Comparison of ENCODE assay signal across 36 cellular contexts in the genomic region with DNA sequence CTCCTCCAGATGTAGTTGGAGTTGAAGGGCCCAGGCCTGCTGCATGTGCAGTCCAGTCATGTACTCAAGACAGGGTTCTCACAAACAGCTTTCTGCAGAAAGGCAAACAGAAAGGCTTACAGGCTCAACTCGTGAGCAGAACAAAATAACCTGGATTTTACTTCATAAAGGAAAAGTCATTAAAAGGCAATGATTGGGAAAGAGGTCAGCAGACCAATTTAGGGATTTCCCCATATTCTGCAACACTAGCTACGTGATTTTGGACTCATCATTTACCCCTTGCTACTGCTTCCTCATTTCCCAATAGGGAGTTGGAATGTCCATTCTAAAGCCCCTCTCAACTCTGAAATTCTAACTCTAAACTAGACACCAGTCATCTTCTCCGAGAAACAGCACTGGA. TPM values are rescaled to one million over a fixed set of nuclear protein-coding genes. Genes with fewer than 3 reads are reported as not detected.
DNase-seq lines count a peak whose midpoint lies in the region; ATAC-seq, FAIRE-seq and TF ChIP-seq lines count a peak whose summit lies in the region.
"Had no signal": no experiment of that assay in that cellular context is flagged by ENCODE, and none has a peak within 500 bp of the region (broad histone marks: within the 10 kb centered on the region; RNA-seq: fewer than 3 reads in every experiment).

No MANE protein-coding gene starts in this region.

- no peaks in the 10 kb centered on the region for H3K27me3 ChIP-seq in liver (ENCODE audit: control insufficient read depth in 4 of 4, insufficient read depth in 4 of 4, low read length in 3 of 4)
- H3K27me3 ChIP-seq in HepG2 (ENCODE audit: control insufficient read depth in 1 of 2, insufficient read depth in 2 of 2, low read length in 2 of 2): no peaks in the 10 kb centered on the region; a peak in 1 of 5 replicates
- H3K27me3 ChIP-seq in mesenchymal stem cell (ENCODE audit: control insufficient read depth in 1 of 2, insufficient read depth in 1 of 2, low read length in 2 of 2): no peaks in the 10 kb centered on the region
- H3K27me3 ChIP-seq in left ventricle myocardium inferior (ENCODE audit: low read depth): no peaks in the 10 kb centered on the region
- H3K27me3 ChIP-seq: breast epithelium, colonic mucosa, heart left ventricle, pancreas, upper lobe of left lung had no signal

- no peak for TF ChIP-seq POLR2A in HepG2 (IDR thresholded peaks at IDR 0.05; ENCODE audit: insufficient read depth in 1 of 2, low read depth in 2 of 2, low read length in 2 of 2)

- in situ Hi-C loops in HepG2 (cut with HindIII; ENCODE audit: extremely low pct_ligation_motif_present, low pct_unique_long_range_greater_than_20kb): loop anchor here (10.0 kb wide), 2 partner anchors 204 to 304 kb away; partner anchors contain the start of gene CAPN7

- H3K9ac ChIP-seq in liver (ENCODE audit: low read depth in 1 of 2, low read length in 2 of 2): peak overlapping the region in 1 of 2 donors; percentile 54
- no peak overlapping the region for H3K9ac ChIP-seq in HepG2 (ENCODE audit: insufficient read depth, low read depth, low read length)
- H3K9ac ChIP-seq in mesenchymal stem cell (ENCODE audit: low read length): peak overlapping the region; percentile 64

- H3K36me3 ChIP-seq in liver (ENCODE audit: control insufficient read depth in 4 of 4, insufficient read depth in 3 of 4, low read depth in 1 of 4, low read length in 3 of 4): peaks cover 2 to 29% (median 16%) of the 10 kb centered on the region in 4 donors
- H3K36me3 ChIP-seq in HepG2 (replicated peaks in 1 of 2; ENCODE audit: control insufficient read depth in 1 of 2, insufficient read depth in 2 of 2, low read length in 2 of 2): peaks cover 5 to 26% of the 10 kb centered on the region in 2 experiments; a peak in 4 of 5 replicates
- H3K36me3 ChIP-seq in mesenchymal stem cell (ENCODE audit: control insufficient read depth in 1 of 2, insufficient read depth in 2 of 2, low read depth in 1 of 2, low read length in 2 of 2): peaks cover 30 to 47% of the 10 kb centered on the region in 2 experiments
- H3K36me3 ChIP-seq in left ventricle myocardium inferior: peaks cover 44% of the 10 kb centered on the region

- no peak overlapping the region for H4K8ac ChIP-seq in mesenchymal stem cell (ENCODE audit: low read length)

- DNase-seq in HepG2 (ENCODE audit: low spot score) (no peak), epithelial cell of esophagus (ENCODE audit: low read depth) (peak; percentile 12), mesenchymal stem cell (peak; percentile 23), DMS153 (lab: John Stamatoyannopoulos, UW) (no peak), left ventricle myocardium inferior (no peak), cerebellar nuclear complex (lab: John Stamatoyannopoulos, UW) (no peak), Kasumi-1 (lab: John Stamatoyannopoulos, UW) (no peak)
- DNase-seq: activated CD4-positive, CD25-positive, alpha-beta regulatory T cell treated with anti-CD3 and anti-CD28 coated beads, Interleukin-2, amount 50 U/mL, for 72 hours; activated CD8-positive, alpha-beta memory T cell treated with anti-CD3 and anti-CD28 coated beads, Interleukin-2, amount 50 U/mL, for 48 hours; activated CD8-positive, alpha-beta T cell treated with anti-CD3 and anti-CD28 coated beads for 36 hours; activated naive CD4-positive, alpha-beta T cell treated with anti-CD3 and anti-CD28 coated beads, Interleukin-2, amount 10 ng/mL, durations not matched to agents 7 days and 5 days; CD8-positive, alpha-beta memory T cell; colonic mucosa; DMS 273 treated with DMSO at 0.1 percent for 48 hours; effector CD8-positive, alpha-beta T cell; EL; heart left ventricle; NCI-H1417 treated with DMSO at 0.1 percent for 48 hours; NCI-H2029 treated with DMSO at 0.1 percent for 48 hours; NCI-H345; NCI-H69; pancreas; retina; Right ventricle myocardium superior; small intestine; stimulated activated naive B cell treated with anti-CD40 and anti-IgM and Interleukin-4, amounts not matched to agents 10 μg/mL and 1 μg/mL and 100 μg/mL, for 72 hours; T-helper 2 cell; upper lobe of left lung had no signal

- intact Hi-C loops in HepG2 (cut with micrococcal nuclease; ENCODE audit: unreplicated experiment): loop anchor here (5.0 to 10.0 kb wide), 2 partner anchors 204 to 302 kb away; partner anchors contain the start of gene CAPN7
- intact Hi-C loops in left ventricle myocardium inferior (cut with micrococcal nuclease): loop anchor here (10.0 kb wide), 1 partner anchor 204 kb away; the partner anchor contains the start of gene CAPN7

- no peak overlapping the region for H3K23ac ChIP-seq in mesenchymal stem cell (ENCODE audit: low read length in 2 of 2)

- no peak overlapping the region for H2BK15ac ChIP-seq in mesenchymal stem cell (ENCODE audit: low read depth, poor library complexity, severe bottlenecking)

- FAIRE-seq in HepG2 (lab: Jason Lieb, UNC): no peak
- FAIRE-seq: A204.1, H54, keratinocyte, pancreas, small intestine had no signal

- no peak overlapping the region for H3K18ac ChIP-seq in mesenchymal stem cell (ENCODE audit: low read depth in 1 of 2, low read length in 2 of 2)

- CTCF ChIA-PET in HepG2 (lab: Yijun Ruan, JAX; ENCODE audit: low intra/inter-chr PET ratio, low total read pairs): no interaction called here

- no peaks in the 10 kb centered on the region for H3K9me3 ChIP-seq in liver (ENCODE audit: control insufficient read depth in 4 of 4, low read length in 3 of 4)
- H3K9me3 ChIP-seq in HepG2 (ENCODE audit: low read length): no peaks in the 10 kb centered on the region
- H3K9me3 ChIP-seq in mesenchymal stem cell (ENCODE audit: control insufficient read depth, low read length): no peaks in the 10 kb centered on the region
- H3K9me3 ChIP-seq in left ventricle myocardium inferior (replicated peaks): no peaks in the 10 kb centered on the region
- H3K9me3 ChIP-seq: breast epithelium, colonic mucosa, heart left ventricle, pancreas, upper lobe of left lung had no signal

- no peaks in the 10 kb centered on the region for H3K79me2 ChIP-seq in HepG2 (ENCODE audit: insufficient read depth, low read length)

- no peak for ATAC-seq in HepG2
- ATAC-seq: activated CD8-positive, alpha-beta T cell treated with anti-CD3 and anti-CD28 coated beads for 36 hours; heart left ventricle; Panc1; SK-N-SH treated with all-trans-retinoic acid at 6 μM for 48 hours; stimulated activated naive B cell treated with anti-CD40 and anti-IgM and Interleukin-4, amounts not matched to agents 10 μg/mL and 1 μg/mL and 100 μg/mL, for 72 hours had no signal

- POLR2A ChIA-PET in HepG2 (lab: Yijun Ruan, JAX): no interaction called here

- H3K4ac ChIP-seq in mesenchymal stem cell (ENCODE audit: low read depth in 1 of 2, low read length in 2 of 2): no peak overlapping the region

- BruUV-seq in HepG2 (replicated peaks; lab: Mats Ljungman, UMichigan): no TSS peak

- no peak overlapping the region for H2AFZ ChIP-seq in HepG2 (ENCODE audit: low read length)
- H2AFZ ChIP-seq in mesenchymal stem cell (ENCODE audit: low read depth, low read length): no peak overlapping the region

- WGBS in liver: 53% methylated on average over 3 of the region's 3 CpGs
- 84% methylated on average over 3 of the region's 3 CpGs for WGBS in HepG2 (ENCODE audit: low lambda C conversion rate)
- WGBS in mesenchymal stem cell: 97% methylated on average over 2 of the region's 3 CpGs

- no peak overlapping the region for H3K4me3 ChIP-seq in liver (ENCODE audit: low read depth in 1 of 3, low read length in 3 of 3)
- H3K4me3 ChIP-seq in HepG2 (replicated peaks in 1 of 3; ENCODE audit: insufficient read depth in 1 of 3, low read depth in 2 of 3, low read length in 3 of 3): no peak overlapping the region
- no peak overlapping the region for H3K4me3 ChIP-seq in epithelial cell of esophagus (ENCODE audit: low read length)
- no peak overlapping the region for H3K4me3 ChIP-seq in mesenchymal stem cell (ENCODE audit: insufficient read depth in 1 of 2, low read depth in 1 of 2, low read length in 2 of 2)
- no peak overlapping the region for H3K4me3 ChIP-seq in left ventricle myocardium inferior
- H3K4me3 ChIP-seq: breast epithelium, colonic mucosa, heart left ventricle, pancreas, upper lobe of left lung had no signal

- no peak overlapping the region for H2AK5ac ChIP-seq in mesenchymal stem cell (ENCODE audit: low read length, severe bottlenecking)

- H3K4me2 ChIP-seq in HepG2 (ENCODE audit: low read depth, low read length) (no peak overlapping the region), mesenchymal stem cell (ENCODE audit: low read length, poor library complexity, severe bottlenecking) (no peak overlapping the region)

- H3K14ac ChIP-seq in mesenchymal stem cell (ENCODE audit: low read length in 2 of 2): no peak overlapping the region

- TF ChIP-seq CTCF in liver (IDR thresholded peaks at IDR 0.05; ENCODE audit: low read depth, low read length, missing input control) (no peak), HepG2 (CRISPR knock-in tag; IDR thresholded peaks at IDR 0.05) (no peak), epithelial cell of esophagus (IDR thresholded peaks at IDR 0.05; ENCODE audit: insufficient read depth, low read depth, low read length, missing control alignments) (no peak), left ventricle myocardium inferior (IDR thresholded peaks at IDR 0.05; ENCODE audit: borderline replicate concordance) (no peak)

- no peak overlapping the region for H2BK12ac ChIP-seq in mesenchymal stem cell (ENCODE audit: low read length in 2 of 2)

- no peak overlapping the region for H2BK5ac ChIP-seq in mesenchymal stem cell (ENCODE audit: low read depth, low read length, poor library complexity, severe bottlenecking)

- TF ChIP-seq RAD21 in liver (IDR thresholded peaks at IDR 0.05) (peak; percentile 42 to 46), HepG2 (CRISPR knock-in tag; IDR thresholded peaks at IDR 0.05) (no peak)

- H4K91ac ChIP-seq in mesenchymal stem cell (ENCODE audit: low read length): no peak overlapping the region

- H4K20me1 ChIP-seq in HepG2 (ENCODE audit: insufficient read depth, low read length): no peaks in the 10 kb centered on the region

- H3K27ac ChIP-seq in liver (ENCODE audit: low read depth in 1 of 2, low read length in 2 of 2): peak overlapping the region; percentile 67 to 85
- H3K27ac ChIP-seq in HepG2 (ENCODE audit: extremely low read length, insufficient read depth, low read length): no peak overlapping the region
- H3K27ac ChIP-seq in mesenchymal stem cell (ENCODE audit: low read length, poor library complexity, severe bottlenecking): no peak overlapping the region
- no peak overlapping the region for H3K27ac ChIP-seq in left ventricle myocardium inferior (replicated peaks)
- H3K27ac ChIP-seq: colonic mucosa, epithelial cell of prostate, heart left ventricle, pancreas had no signal

- peaks cover 0 to 11% (median 4%) of the 10 kb centered on the region in 4 donors for H3K4me1 ChIP-seq in liver (ENCODE audit: control insufficient read depth in 4 of 4, insufficient read depth in 4 of 4, low read length in 3 of 4)
- no peaks in the 10 kb centered on the region for H3K4me1 ChIP-seq in HepG2 (ENCODE audit: insufficient read depth, low read length)
- no peaks in the 10 kb centered on the region for H3K4me1 ChIP-seq in mesenchymal stem cell (ENCODE audit: control insufficient read depth, insufficient read depth, low read depth, low read length)
- H3K4me1 ChIP-seq in left ventricle myocardium inferior: no peaks in the 10 kb centered on the region
- H3K4me1 ChIP-seq: breast epithelium, colonic mucosa, pancreas had no signal

- H2BK120ac ChIP-seq in mesenchymal stem cell (ENCODE audit: low read depth, low read length): no peak overlapping the region

- TF ChIP-seq EP300 in HepG2 (IDR thresholded peaks at IDR 0.05; ENCODE audit: low read depth in 2 of 2, low read length in 2 of 2) (no peak), HepG2 (CRISPR knock-in tag; IDR thresholded peaks at IDR 0.05; ENCODE audit: borderline replicate concordance) (no peak)

- H3K79me1 ChIP-seq in mesenchymal stem cell (replicated peaks; ENCODE audit: low read length, poor library complexity, severe bottlenecking): peaks cover 5% of the 10 kb centered on the region

RNA-seq across cellular contexts. Expression of gene METTL6, which starts 18.1 kb away (rescaled TPM):
- total RNA-seq in liver (1 to 10 TPM; 8.7 to 9.1 TPM), HepG2 (2016; rRNA removed; fragmentation: Illumina TruSeq; extraction: Trizol) (29.4 and 35.9 TPM in 2 replicates), left ventricle myocardium inferior (11.3 TPM)
- polyA plus RNA-seq in liver (1 to 10 TPM; 2.0 to 3.1 TPM), HepG2 (2011; rRNA removed) (17.2 and 17.3 TPM in 2 replicates)
- total RNA-seq in HepG2 (2016; cell fraction: cytosol; rRNA removed; fragmentation: Illumina TruSeq; extraction: Trizol; ENCODE audit: low read depth): 22.7 and 26.8 TPM in 2 replicates
- total RNA-seq in HepG2 (2016; cell fraction: insoluble cytoplasmic fraction; rRNA removed; fragmentation: Illumina TruSeq; extraction: Trizol): 27.2 and 36.6 TPM in 2 replicates
- total RNA-seq in HepG2 (2016; cell fraction: membrane; rRNA removed; fragmentation: Illumina TruSeq; extraction: Trizol): 24.1 and 24.6 TPM in 2 replicates
- total RNA-seq in HepG2 (2016; cell fraction: nucleus; rRNA removed; fragmentation: Illumina TruSeq; extraction: Trizol): 19.4 and 19.9 TPM in 2 replicates
- 14.0 and 16.7 TPM in 2 replicates for polyA plus RNA-seq in HepG2 (2011; cell fraction: cytosol; rRNA removed)
- polyA plus RNA-seq in HepG2 (2011; cell fraction: nucleus; rRNA removed): 8.0 and 10.6 TPM in 2 replicates
- 14.2 and 16.9 TPM in 2 replicates for polyA plus RNA-seq in HepG2 (2012)
- 8.7 and 10.2 TPM in 2 replicates for polyA plus RNA-seq in HepG2 (2016; cell fraction: cytosol; fragmentation: Illumina TruSeq; extraction: Trizol; ENCODE audit: low read depth)
- 27.6 and 30.8 TPM in 2 replicates for polyA plus RNA-seq in HepG2 (2016; cell fraction: insoluble cytoplasmic fraction; fragmentation: Illumina TruSeq; extraction: Trizol; ENCODE audit: low read depth)
- polyA plus RNA-seq in HepG2 (2016; cell fraction: membrane; fragmentation: Illumina TruSeq; extraction: Trizol; ENCODE audit: low read depth): 10.9 and 14.1 TPM in 2 replicates
- 18.8 and 19.1 TPM in 2 replicates for polyA plus RNA-seq in HepG2 (2016; cell fraction: nucleus; fragmentation: Illumina TruSeq; extraction: Trizol; ENCODE audit: insufficient read depth, low read depth)
- polyA minus RNA-seq in HepG2 (2011; rRNA and poly(A)+ RNA removed; ENCODE audit: low replicate concordance): 17.3 and 21.1 TPM in 2 replicates
- 7.7 and 9.8 TPM in 2 replicates for polyA minus RNA-seq in HepG2 (2011; cell fraction: cytosol; rRNA and poly(A)+ RNA removed)
- polyA minus RNA-seq in HepG2 (2011; cell fraction: nucleus; rRNA and poly(A)+ RNA removed): 20.2 and 23.5 TPM in 2 replicates
- polyA plus RNA-seq in mesenchymal stem cell (2013, experiment 1 of 2): 19.3 TPM
- polyA plus RNA-seq in mesenchymal stem cell (2013, experiment 2 of 2): 18.8 TPM

RNA-seq across cellular contexts. Expression of gene EAF1, which starts 18.2 kb away (rescaled TPM):
- total RNA-seq in liver: 10 to 100 TPM; 12.6 to 15.0 TPM
- 10 to 100 TPM in 1 of 2 donors, 1 to 10 TPM in 1; 4.6 to 10.2 TPM for polyA plus RNA-seq in liver
- total RNA-seq in HepG2 (2016; rRNA removed; fragmentation: Illumina TruSeq; extraction: Trizol): 30.0 and 38.5 TPM in 2 replicates
- total RNA-seq in HepG2 (2016; cell fraction: cytosol; rRNA removed; fragmentation: Illumina TruSeq; extraction: Trizol; ENCODE audit: low read depth): 2.7 and 2.8 TPM in 2 replicates
- 30.9 and 39.2 TPM in 2 replicates for total RNA-seq in HepG2 (2016; cell fraction: insoluble cytoplasmic fraction; rRNA removed; fragmentation: Illumina TruSeq; extraction: Trizol)
- total RNA-seq in HepG2 (2016; cell fraction: membrane; rRNA removed; fragmentation: Illumina TruSeq; extraction: Trizol): 13.8 and 15.2 TPM in 2 replicates
- total RNA-seq in HepG2 (2016; cell fraction: nucleus; rRNA removed; fragmentation: Illumina TruSeq; extraction: Trizol): 15.8 and 18.3 TPM in 2 replicates
- polyA plus RNA-seq in HepG2 (2011; rRNA removed): 8.1 and 8.4 TPM in 2 replicates
- polyA plus RNA-seq in HepG2 (2011; cell fraction: cytosol; rRNA removed): 7.9 and 8.6 TPM in 2 replicates
- 8.3 and 10.1 TPM in 2 replicates for polyA plus RNA-seq in HepG2 (2011; cell fraction: nucleus; rRNA removed)
- 13.2 and 13.9 TPM in 2 replicates for polyA plus RNA-seq in HepG2 (2012)
- polyA plus RNA-seq in HepG2 (2016; cell fraction: cytosol; fragmentation: Illumina TruSeq; extraction: Trizol; ENCODE audit: low read depth): 0.75 and 0.85 TPM in 2 replicates
- 26.3 and 27.8 TPM in 2 replicates for polyA plus RNA-seq in HepG2 (2016; cell fraction: insoluble cytoplasmic fraction; fragmentation: Illumina TruSeq; extraction: Trizol; ENCODE audit: low read depth)
- polyA plus RNA-seq in HepG2 (2016; cell fraction: membrane; fragmentation: Illumina TruSeq; extraction: Trizol; ENCODE audit: low read depth): 3.4 and 3.8 TPM in 2 replicates
- 20.2 and 20.4 TPM in 2 replicates for polyA plus RNA-seq in HepG2 (2016; cell fraction: nucleus; fragmentation: Illumina TruSeq; extraction: Trizol; ENCODE audit: insufficient read depth, low read depth)
- 14.7 and 20.2 TPM in 2 replicates for polyA minus RNA-seq in HepG2 (2011; rRNA and poly(A)+ RNA removed; ENCODE audit: low replicate concordance)
- polyA minus RNA-seq in HepG2 (2011; cell fraction: cytosol; rRNA and poly(A)+ RNA removed): 14.6 and 16.9 TPM in 2 replicates
- 7.5 and 13.4 TPM in 2 replicates for polyA minus RNA-seq in HepG2 (2011; cell fraction: nucleus; rRNA and poly(A)+ RNA removed)
- 11.7 TPM for polyA plus RNA-seq in mesenchymal stem cell (2013, experiment 1 of 2)
- polyA plus RNA-seq in mesenchymal stem cell (2013, experiment 2 of 2): 11.0 TPM
- total RNA-seq in left ventricle myocardium inferior: 7.6 TPM

Comparison
In these comparisons a context has a peak if more than half of its experiments do, and no peak if none do; other contexts are left out.
1. H3K27ac ChIP-seq: peak in liver (2 of 2); none in HepG2 (single experiment), mesenchymal stem cell (single experiment) and left ventricle myocardium inferior (single experiment).
2. DNase-seq: peak in epithelial cell of esophagus (single experiment) and mesenchymal stem cell (single experiment); none in HepG2 (single experiment), DMS153 (single experiment), left ventricle myocardium inferior (single experiment), cerebellar nuclear complex (0 of 2) and Kasumi-1 (0 of 2).